10 cellular contexts compared by ENCODE assay signal in the genomic region with DNA sequence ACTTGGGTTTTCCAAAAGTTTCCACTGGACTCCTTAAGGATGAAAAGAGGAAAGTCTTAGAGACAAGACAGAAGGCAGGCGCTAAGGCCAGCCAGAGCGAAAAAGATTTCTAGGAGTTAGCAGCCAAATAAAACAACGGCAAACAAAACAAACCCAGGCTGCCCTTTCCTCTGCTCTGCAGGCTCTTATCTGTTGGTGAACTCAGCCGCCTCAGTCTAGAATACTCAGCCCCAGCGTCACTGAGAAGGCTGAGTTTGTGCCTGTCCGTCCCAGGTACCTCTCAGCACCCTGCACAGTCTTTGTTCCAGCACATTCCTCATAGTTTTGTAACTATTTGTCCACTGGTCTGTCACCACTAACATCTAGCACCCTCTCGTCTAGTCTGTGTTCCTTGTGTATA.
DNase-seq lines count a peak whose midpoint lies in the region; ATAC-seq and TF ChIP-seq lines count a peak whose summit lies in the region.
"Had no signal": no experiment of that assay in that cellular context is flagged by ENCODE, and none has a peak within 500 bp of the region (broad histone marks: within the 10 kb centered on the region; RNA-seq: fewer than 3 reads in every experiment).

No MANE protein-coding gene starts in this region.

- no peak for TF ChIP-seq POLR2A in prostate gland (IDR thresholded peaks at IDR 0.05)

- H3K36me3 ChIP-seq in brain microvascular endothelial cell (replicated peaks): no peaks in the 10 kb centered on the region
- no peaks in the 10 kb centered on the region for H3K36me3 ChIP-seq in prostate gland

- no peak for TF ChIP-seq CTCF in C4-2B (conservative IDR thresholded peaks at IDR 0.05)
- no peak for TF ChIP-seq CTCF in brain microvascular endothelial cell (IDR thresholded peaks at IDR 0.05; ENCODE audit: low read depth, low read length, missing control alignments)
- no peak for TF ChIP-seq CTCF in prostate gland (IDR thresholded peaks at IDR 0.05)
- TF ChIP-seq CTCF in natural killer cell (IDR thresholded peaks at IDR 0.05): no peak

- no peak overlapping the region for H3K27ac Mint-ChIP-seq in natural killer cell
- H3K27ac Mint-ChIP-seq: activated T-helper 1 cell treated with anti-CD3 and anti-CD28 coated beads, Interleukin-12 subunit alpha, Interleukin-12 subunit beta, Interleukin-2, Interleukin-4 antibody, amounts not matched to agents 30 ng/mL and 10 ng/mL and 1 ng/mL, durations not matched to agents 14 hours and 24 hours and 36 hours had no signal

- no peaks in the 10 kb centered on the region for H3K9me3 ChIP-seq in prostate gland

- H3K27me3 Mint-ChIP-seq in natural killer cell (ENCODE audit: low read depth in 2 of 2): peaks cover 0 to 34% of the 10 kb centered on the region in 2 donors

- no peak overlapping the region for H3K4me3 Mint-ChIP-seq in natural killer cell
- H3K4me3 Mint-ChIP-seq: activated T-helper 1 cell treated with anti-CD3 and anti-CD28 coated beads, Interleukin-12 subunit alpha, Interleukin-12 subunit beta, Interleukin-2, Interleukin-4 antibody, amounts not matched to agents 30 ng/mL and 10 ng/mL and 1 ng/mL, durations not matched to agents 14 hours and 24 hours and 36 hours had no signal

- peaks cover 22 to 34% of the 10 kb centered on the region in 2 donors for H3K4me1 Mint-ChIP-seq in natural killer cell

- H3K4me3 ChIP-seq in brain microvascular endothelial cell (ENCODE audit: low read depth, low read length) (no peak overlapping the region), prostate gland (no peak overlapping the region)

- DNase-seq in brain microvascular endothelial cell: peak; percentile 93
- DNase-seq in kidney glomerular epithelial cell (lab: John Stamatoyannopoulos, UW): peak; percentile 79
- peak; percentile 6 for DNase-seq in prostate gland (ENCODE audit: low spot score)
- no peak for DNase-seq in COLO668 (lab: John Stamatoyannopoulos, UW; ENCODE audit: unreplicated experiment)
- DNase-seq in natural killer cell: no peak
- no peak for DNase-seq in activated CD4-positive, alpha-beta T cell treated with anti-CD3 and anti-CD28 coated beads, Interleukin-2, amount 50 U/mL, for 4 hours
- DNase-seq in NCI-H446 (lab: John Stamatoyannopoulos, UW): no peak
- DNase-seq: NCI-H2081 had no signal

- intact Hi-C loops in prostate gland (cut with DNase I) (no loop called here), natural killer cell (cut with micrococcal nuclease) (no loop called here)

- no peaks in the 10 kb centered on the region for H3K27me3 ChIP-seq in brain microvascular endothelial cell (replicated peaks)
- no peaks in the 10 kb centered on the region for H3K27me3 ChIP-seq in prostate gland (replicated peaks; ENCODE audit: insufficient read depth)

- H3K4me1 ChIP-seq in prostate gland (replicated peaks): no peaks in the 10 kb centered on the region

- no peak for ATAC-seq in natural killer cell

- in situ Hi-C loops in brain microvascular endothelial cell (cut with HindIII; ENCODE audit: low pct_ligation_motif_present, low sequenced_read_pairs): no loop called here

- peak overlapping the region; percentile 23; the same call in 1 of the 2 replicates for H3K27ac ChIP-seq in C4-2B
- H3K27ac ChIP-seq in brain microvascular endothelial cell: peak overlapping the region; percentile 97
- H3K27ac ChIP-seq in prostate gland: peak overlapping the region in 1 of 2 donors; percentile 31

- H3K36me3 Mint-ChIP-seq in natural killer cell: peaks cover 13% of the 10 kb centered on the region

- H3K9me3 Mint-ChIP-seq in natural killer cell: peaks cover 2 to 6% of the 10 kb centered on the region in 2 donors

- WGBS in prostate gland: 16% methylated on average over 7 of the region's 7 CpGs

Comparison
In these comparisons a context has a peak if more than half of its experiments do, and no peak if none do; other contexts are left out.
1. DNase-seq: peak in brain microvascular endothelial cell (single experiment), kidney glomerular epithelial cell (single experiment) and prostate gland (single experiment); none in COLO668 (single experiment), natural killer cell (single experiment), activated CD4-positive, alpha-beta T cell treated with anti-CD3 and anti-CD28 coated beads, Interleukin-2, amount 50 U/mL, for 4 hours (0 of 2) and NCI-H446 (0 of 2).